13 cellular contexts compared by ENCODE assay signal in genomic region chr1:61839702-61840101, GRCh38.
DNase-seq lines count a peak whose midpoint lies in the region; ATAC-seq, FAIRE-seq and TF ChIP-seq lines count a peak whose summit lies in the region.
"Had no signal": no experiment of that assay in that cellular context is flagged by ENCODE, and none has a peak within 500 bp of the region (broad histone marks: within the 10 kb centered on the region; RNA-seq: fewer than 3 reads in every experiment).

No MANE protein-coding gene starts in this region.

- peak overlapping the region; percentile 36 for H3K27ac ChIP-seq in astrocyte (ENCODE audit: low read depth, low read length)
- H3K27ac ChIP-seq in foreskin keratinocyte: peak overlapping the region; percentile 2
- H3K27ac ChIP-seq in thoracic aorta: peak overlapping the region; percentile 68 to 91
- no peak overlapping the region for H3K27ac ChIP-seq in vagina
- no peak overlapping the region for H3K27ac ChIP-seq in brain microvascular endothelial cell
- H3K27ac ChIP-seq in esophagus squamous epithelium: no peak overlapping the region

- peak overlapping the region; percentile 56 for H3K4me2 ChIP-seq in astrocyte (ENCODE audit: low read length)

- in situ Hi-C loops in brain microvascular endothelial cell (cut with HindIII; ENCODE audit: low pct_ligation_motif_present, low sequenced_read_pairs): no loop called here

- H3K79me2 ChIP-seq in astrocyte (ENCODE audit: insufficient read depth, low read length): no peaks in the 10 kb centered on the region

- H3K9me3 ChIP-seq in astrocyte (ENCODE audit: insufficient read depth, low read depth, low read length): no peaks in the 10 kb centered on the region
- H3K9me3 ChIP-seq in thoracic aorta: no peaks in the 10 kb centered on the region
- H3K9me3 ChIP-seq in vagina: no peaks in the 10 kb centered on the region
- no peaks in the 10 kb centered on the region for H3K9me3 ChIP-seq in esophagus squamous epithelium
- H3K9me3 ChIP-seq: right atrium auricular region had no signal

- no peak overlapping the region for H2AFZ ChIP-seq in astrocyte (ENCODE audit: low read depth, low read length)

- no peaks in the 10 kb centered on the region for H3K27me3 Mint-ChIP-seq in astrocyte (ENCODE audit: low read depth, unreplicated experiment)

- peaks cover 16% of the 10 kb centered on the region for H3K4me1 Mint-ChIP-seq in astrocyte (ENCODE audit: low read depth, unreplicated experiment)

- no peaks in the 10 kb centered on the region for H3K36me3 Mint-ChIP-seq in astrocyte (ENCODE audit: low read depth, unreplicated experiment)

- no peaks in the 10 kb centered on the region for H3K27me3 ChIP-seq in astrocyte (ENCODE audit: insufficient read depth, low read length)
- H3K27me3 ChIP-seq in foreskin keratinocyte: no peaks in the 10 kb centered on the region
- H3K27me3 ChIP-seq in thoracic aorta (replicated peaks; ENCODE audit: insufficient read depth): no peaks in the 10 kb centered on the region
- H3K27me3 ChIP-seq in vagina: no peaks in the 10 kb centered on the region
- H3K27me3 ChIP-seq in brain microvascular endothelial cell (replicated peaks): no peaks in the 10 kb centered on the region
- H3K27me3 ChIP-seq in esophagus squamous epithelium: no peaks in the 10 kb centered on the region
- H3K27me3 ChIP-seq: right atrium auricular region had no signal

- ATAC-seq in foreskin keratinocyte: peak; percentile 78
- peak; percentile 35 for ATAC-seq in thoracic aorta (ENCODE audit: insufficient number of reproducible peaks, low FRiP score, low read depth)
- ATAC-seq in HG03571 (IDR thresholded peaks at IDR 0.05; ENCODE audit: unreplicated experiment): no peak

- H3K9ac ChIP-seq in astrocyte (ENCODE audit: low read length): no peak overlapping the region

- TF ChIP-seq POLR2A in vagina (IDR thresholded peaks at IDR 0.05): no peak
- TF ChIP-seq POLR2A in esophagus squamous epithelium (IDR thresholded peaks at IDR 0.05): no peak

- no peaks in the 10 kb centered on the region for H4K20me1 ChIP-seq in astrocyte (ENCODE audit: insufficient read depth, low read length)

- no peak for TF ChIP-seq CTCF in astrocyte (IDR thresholded peaks at IDR 0.05; ENCODE audit: insufficient read depth, low read depth, low read length)
- TF ChIP-seq CTCF in foreskin keratinocyte (conservative IDR thresholded peaks at IDR 0.05): no peak
- TF ChIP-seq CTCF in thoracic aorta (IDR thresholded peaks at IDR 0.05): no peak
- TF ChIP-seq CTCF in vagina (IDR thresholded peaks at IDR 0.05): no peak
- TF ChIP-seq CTCF in brain microvascular endothelial cell (IDR thresholded peaks at IDR 0.05; ENCODE audit: low read depth, low read length, missing control alignments): no peak
- no peak for TF ChIP-seq CTCF in esophagus squamous epithelium (IDR thresholded peaks at IDR 0.05)

- no peaks in the 10 kb centered on the region for H3K9me3 Mint-ChIP-seq in astrocyte (ENCODE audit: unreplicated experiment)

- intact Hi-C loops in vagina (cut with DNase I): no loop called here
- intact Hi-C loops in esophagus squamous epithelium (cut with DNase I): no loop called here

- FAIRE-seq in astrocyte (lab: Jason Lieb, UNC): peak; percentile 72

- H3K36me3 ChIP-seq in astrocyte (ENCODE audit: insufficient read depth, low read length) (no peaks in the 10 kb centered on the region), thoracic aorta (no peaks in the 10 kb centered on the region), vagina (no peaks in the 10 kb centered on the region), brain microvascular endothelial cell (replicated peaks) (no peaks in the 10 kb centered on the region), esophagus squamous epithelium (peaks cover 0 to 60% (median 0%) of the 10 kb centered on the region in 3 donors)
- H3K36me3 ChIP-seq: right atrium auricular region had no signal

- H3K4me1 ChIP-seq in astrocyte (ENCODE audit: insufficient read depth, low read length): peaks cover 14% of the 10 kb centered on the region
- H3K4me1 ChIP-seq in foreskin keratinocyte: peaks cover 8% of the 10 kb centered on the region
- peaks cover 55 to 94% of the 10 kb centered on the region in 2 donors for H3K4me1 ChIP-seq in thoracic aorta (ENCODE audit: control insufficient read depth in 1 of 2, low read depth in 2 of 2)
- H3K4me1 ChIP-seq in vagina: no peaks in the 10 kb centered on the region
- H3K4me1 ChIP-seq in esophagus squamous epithelium: no peaks in the 10 kb centered on the region

- H3K4me3 Mint-ChIP-seq in astrocyte (ENCODE audit: unreplicated experiment): no peak overlapping the region

- peak; percentile 88 for DNase-seq in HCEC 1CT
- DNase-seq in astrocyte (ENCODE audit: low read depth): peak; percentile 72
- peak; percentile 33 to 63 for DNase-seq in foreskin keratinocyte
- no peak for DNase-seq in thoracic aorta (ENCODE audit: low spot score)
- no peak for DNase-seq in vagina (ENCODE audit: extremely low spot score in 2 of 2)
- DNase-seq in brain microvascular endothelial cell: no peak
- no peak for DNase-seq in esophagus squamous epithelium (lab: John Stamatoyannopoulos, UW)
- DNase-seq: activated gamma-delta T cell, DMS79 treated with DMSO at 0.1 percent for 48 hours, midbrain, substantia nigra had no signal

- no peak overlapping the region for H3K4me3 ChIP-seq in astrocyte (ENCODE audit: insufficient read depth, low read depth, low read length)
- no peak overlapping the region for H3K4me3 ChIP-seq in thoracic aorta
- H3K4me3 ChIP-seq in vagina: no peak overlapping the region
- no peak overlapping the region for H3K4me3 ChIP-seq in brain microvascular endothelial cell (ENCODE audit: low read depth, low read length)
- no peak overlapping the region for H3K4me3 ChIP-seq in esophagus squamous epithelium
- H3K4me3 ChIP-seq: right atrium auricular region had no signal

- no peak overlapping the region for H3K27ac Mint-ChIP-seq in astrocyte (ENCODE audit: unreplicated experiment)

- WGBS in esophagus squamous epithelium, 2 donors: 51 to 53% methylated on average over 2 of the region's 2 CpGs

Comparison
In these comparisons a context has a peak if more than half of its experiments do, and no peak if none do; other contexts are left out.
1. DNase-seq: peak in HCEC 1CT (single experiment), astrocyte (single experiment) and foreskin keratinocyte (2 of 2); none in thoracic aorta (single experiment), vagina (0 of 2), brain microvascular endothelial cell (single experiment) and esophagus squamous epithelium (single experiment).
2. H3K27ac ChIP-seq: peak in astrocyte (single experiment), foreskin keratinocyte (single experiment) and thoracic aorta (2 of 2); none in vagina (single experiment), brain microvascular endothelial cell (single experiment) and esophagus squamous epithelium (0 of 4).